ENCODE assay signal across 21 cellular contexts in the genomic region with DNA sequence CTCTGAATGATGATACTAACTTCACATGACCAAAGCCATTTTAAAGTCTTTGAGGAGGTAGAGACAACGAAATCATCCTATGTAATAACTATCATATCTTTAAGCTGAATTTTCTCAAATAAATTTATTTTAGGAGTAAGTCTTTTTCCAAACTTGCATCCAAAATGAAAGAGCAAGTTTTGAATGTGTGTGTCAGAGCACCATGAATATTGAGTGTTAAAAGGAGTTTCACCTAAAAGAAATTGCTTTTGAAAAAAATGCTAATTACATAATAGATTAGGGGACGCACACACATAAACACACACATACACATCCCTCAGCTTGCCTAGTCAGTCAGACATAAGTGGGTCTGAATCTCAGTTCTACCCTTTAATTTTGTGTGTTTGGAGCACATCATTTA. TPM values are rescaled to one million over a fixed set of nuclear protein-coding genes. Genes with fewer than 3 reads are reported as not detected.
A peak's percentile ranks its signal among the peaks of the same experiment; 100 is the strongest.
DNase-seq lines count a peak whose midpoint lies in the region; ATAC-seq and TF ChIP-seq lines count a peak whose summit lies in the region.
"Had no signal": no experiment of that assay in that cellular context is flagged by ENCODE, and none has a peak within 500 bp of the region (broad histone marks: within the 10 kb centered on the region; RNA-seq: fewer than 3 reads in every experiment).

No MANE protein-coding gene starts in this region.

- H3K4me2 ChIP-seq in GM23338: no peak overlapping the region

- H3F3A ChIP-seq in GM23338 (replicated peaks; ENCODE audit: low read depth): no peaks in the 10 kb centered on the region

- CTCF ChIA-PET in WTC11 (lab: Charles Lee): interaction anchor here (1.3 kb wide), 1 partner anchor 13 kb away, joined by 4 read pairs; no protein-coding TSS in a partner anchor

- H3K9me3 Mint-ChIP-seq in GM23338: no peaks in the 10 kb centered on the region
- H3K9me3 Mint-ChIP-seq in WTC11: no peaks in the 10 kb centered on the region
- H3K9me3 Mint-ChIP-seq: CD4-positive, CD25-positive, alpha-beta regulatory T cell had no signal

- 0 out of 2 replicates have a peak overlapping the region, but pooled peaks have one; percentile 76 for H3K27ac ChIP-seq in GM23338 (ENCODE audit: low read depth)
- H3K27ac ChIP-seq in substantia nigra (ENCODE audit: low read depth, low read length, poor library complexity, severe bottlenecking): peak overlapping the region; percentile 10

- DNase-seq in GM23338 (ENCODE audit: low spot score): no peak
- DNase-seq in WTC11 (ENCODE audit: low spot score): no peak
- peak; percentile 22 for DNase-seq in medulla oblongata (ENCODE audit: extremely low spot score)
- no peak for DNase-seq in substantia nigra (lab: John Stamatoyannopoulos, UW)
- DNase-seq in activated naive CD4-positive, alpha-beta T cell treated with Interleukin-2 at 50 U/mL for 16 hours: no peak
- DNase-seq in NCI-H187 treated with DMSO at 0.1 percent for 48 hours (lab: John Stamatoyannopoulos, UW): no peak
- DNase-seq: CD4-positive, CD25-positive, alpha-beta regulatory T cell; COR-L47; DND-41; MM.1S; NCI-H1048; NCI-H1417 treated with DMSO at 0.1 percent for 48 hours; NCI-H187; NCI-H2227 treated with DMSO at 0.1 percent for 48 hours; NCI-H510A; NCI-H82; OCI-M1; SJCRH30 had no signal

- no peaks in the 10 kb centered on the region for H3K9me2 ChIP-seq in GM23338 (ENCODE audit: insufficient read depth)

- POLR2A ChIA-PET in WTC11 (lab: Charles Lee): no interaction called here

- TF ChIP-seq CTCF in GM23338 (conservative IDR thresholded peaks at IDR 0.05; ENCODE audit: low read depth in 2 of 2) (no peak), WTC11 (IDR thresholded peaks at IDR 0.05) (no peak)

- peaks cover 20% of the 10 kb centered on the region for H3K79me2 ChIP-seq in GM23338 (replicated peaks; ENCODE audit: insufficient read depth)

- H3K4me3 ChIP-seq in GM23338: no peak overlapping the region
- H3K4me3 ChIP-seq: K562, SJCRH30 had no signal

- ATAC-seq in GM23338: no peak
- no peak for ATAC-seq in WTC11
- ATAC-seq in HG02973 (IDR thresholded peaks at IDR 0.05; ENCODE audit: unreplicated experiment): no peak
- ATAC-seq: HCT116, K562 had no signal

- H4K20me1 ChIP-seq in GM23338 (replicated peaks; ENCODE audit: insufficient read depth): no peaks in the 10 kb centered on the region

- H3K4me1 ChIP-seq in GM23338 (ENCODE audit: insufficient read depth): peaks cover 33% of the 10 kb centered on the region

- no peak overlapping the region for H3K4me3 Mint-ChIP-seq in GM23338
- H3K4me3 Mint-ChIP-seq in WTC11: no peak overlapping the region
- H3K4me3 Mint-ChIP-seq: CD4-positive, CD25-positive, alpha-beta regulatory T cell had no signal

- H2AFZ ChIP-seq in GM23338: no peak overlapping the region

- H3K36me3 Mint-ChIP-seq in GM23338 (ENCODE audit: low read depth) (no peaks in the 10 kb centered on the region), WTC11 (no peaks in the 10 kb centered on the region)
- H3K36me3 Mint-ChIP-seq: CD4-positive, CD25-positive, alpha-beta regulatory T cell had no signal

- H3K27me3 Mint-ChIP-seq in GM23338 (ENCODE audit: insufficient read depth, low read depth, poor library complexity) (peaks cover 3% of the 10 kb centered on the region), WTC11 (ENCODE audit: low read depth) (no peaks in the 10 kb centered on the region)

- no peaks in the 10 kb centered on the region for H3K36me3 ChIP-seq in GM23338 (ENCODE audit: insufficient read depth)
- H3K36me3 ChIP-seq: SJCRH30 had no signal

- H3K27ac Mint-ChIP-seq in GM23338: no peak overlapping the region
- H3K27ac Mint-ChIP-seq in WTC11: peak overlapping the region; percentile 6; the same call in 1 of the 2 replicates
- H3K27ac Mint-ChIP-seq: CD4-positive, CD25-positive, alpha-beta regulatory T cell had no signal

- H3K4me1 Mint-ChIP-seq in GM23338 (peaks cover 20% of the 10 kb centered on the region), WTC11 (peaks cover 13% of the 10 kb centered on the region)
- H3K4me1 Mint-ChIP-seq: CD4-positive, CD25-positive, alpha-beta regulatory T cell had no signal

- no peaks in the 10 kb centered on the region for H3K27me3 ChIP-seq in GM23338 (ENCODE audit: insufficient read depth)
- H3K27me3 ChIP-seq: SJCRH30 had no signal

TF ChIP-seq in WTC11, 78 proteins besides CTCF, POLR2A, EP300 and RAD21 (continues in another document):
- TF ChIP-seq FOXP1 (CRISPR knock-in tag; IDR thresholded peaks at IDR 0.05; ENCODE audit: borderline replicate concordance) (no peak), ATF6 (CRISPR knock-in tag; IDR thresholded peaks at IDR 0.05) (no peak), SP1 (CRISPR knock-in tag; conservative IDR thresholded peaks at IDR 0.05) (no peak), NR3C1 (CRISPR knock-in tag; conservative IDR thresholded peaks at IDR 0.05; ENCODE audit: low read depth) (no peak), NFATC4 (CRISPR knock-in tag; IDR thresholded peaks at IDR 0.05) (no peak), PREB (CRISPR knock-in tag; IDR thresholded peaks at IDR 0.05; ENCODE audit: borderline replicate concordance) (no peak)
- TF ChIP-seq, protein P1, sequence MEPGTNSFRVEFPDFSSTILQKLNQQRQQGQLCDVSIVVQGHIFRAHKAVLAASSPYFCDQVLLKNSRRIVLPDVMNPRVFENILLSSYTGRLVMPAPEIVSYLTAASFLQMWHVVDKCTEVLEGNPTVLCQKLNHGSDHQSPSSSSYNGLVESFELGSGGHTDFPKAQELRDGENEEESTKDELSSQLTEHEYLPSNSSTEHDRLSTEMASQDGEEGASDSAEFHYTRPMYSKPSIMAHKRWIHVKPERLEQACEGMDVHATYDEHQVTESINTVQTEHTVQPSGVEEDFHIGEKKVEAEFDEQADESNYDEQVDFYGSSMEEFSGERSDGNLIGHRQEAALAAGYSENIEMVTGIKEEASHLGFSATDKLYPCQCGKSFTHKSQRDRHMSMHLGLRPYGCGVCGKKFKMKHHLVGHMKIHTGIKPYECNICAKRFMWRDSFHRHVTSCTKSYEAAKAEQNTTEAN (CRISPR knock-in tag; IDR thresholded peaks at IDR 0.05): no peak
- TF ChIP-seq, protein P2, sequence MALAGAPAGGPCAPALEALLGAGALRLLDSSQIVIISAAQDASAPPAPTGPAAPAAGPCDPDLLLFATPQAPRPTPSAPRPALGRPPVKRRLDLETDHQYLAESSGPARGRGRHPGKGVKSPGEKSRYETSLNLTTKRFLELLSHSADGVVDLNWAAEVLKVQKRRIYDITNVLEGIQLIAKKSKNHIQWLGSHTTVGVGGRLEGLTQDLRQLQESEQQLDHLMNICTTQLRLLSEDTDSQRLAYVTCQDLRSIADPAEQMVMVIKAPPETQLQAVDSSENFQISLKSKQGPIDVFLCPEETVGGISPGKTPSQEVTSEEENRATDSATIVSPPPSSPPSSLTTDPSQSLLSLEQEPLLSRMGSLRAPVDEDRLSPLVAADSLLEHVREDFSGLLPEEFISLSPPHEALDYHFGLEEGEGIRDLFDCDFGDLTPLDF (CRISPR knock-in tag; IDR thresholded peaks at IDR 0.05): no peak
- TF ChIP-seq, protein P3, sequence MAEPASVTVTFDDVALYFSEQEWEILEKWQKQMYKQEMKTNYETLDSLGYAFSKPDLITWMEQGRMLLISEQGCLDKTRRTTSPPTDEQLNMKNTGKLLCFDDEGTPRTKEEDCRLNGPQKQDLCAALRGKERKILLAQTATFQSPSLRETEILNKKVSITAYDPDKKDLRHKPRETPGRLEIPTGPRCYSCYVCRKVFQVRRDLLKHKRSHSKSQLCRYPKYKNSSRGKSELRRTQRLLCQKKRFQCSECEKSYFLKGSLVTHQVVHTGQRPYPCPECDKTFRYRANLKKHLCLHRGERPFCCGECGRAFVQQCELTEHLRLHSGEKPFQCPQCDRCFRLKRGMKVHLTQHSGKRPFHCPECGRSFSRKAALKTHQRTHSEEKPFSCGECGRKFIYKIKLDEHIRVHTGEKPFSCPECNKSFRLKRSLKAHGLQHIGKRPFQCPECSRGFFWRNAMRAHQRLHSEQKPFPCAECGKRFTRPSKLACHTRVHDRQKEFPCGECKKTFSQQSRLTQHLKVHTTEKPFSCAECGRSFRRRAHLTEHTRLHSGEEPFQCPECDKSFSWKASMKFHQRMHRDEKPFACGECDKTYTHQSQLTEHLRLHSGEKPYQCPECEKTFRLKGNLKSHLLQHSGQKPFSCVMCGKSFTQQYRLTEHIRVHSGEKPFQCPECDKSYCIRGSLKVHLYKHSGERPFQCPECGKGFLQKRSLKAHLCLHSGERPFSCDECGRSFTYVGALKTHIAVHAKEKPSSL (CRISPR knock-in tag; conservative IDR thresholded peaks at IDR 0.05): no peak

RNA-seq across cellular contexts. Expression of gene ANK2, which starts 1.9 kb away (rescaled TPM):
- 23.8 and 40.4 TPM in 2 replicates for total RNA-seq in GM23338 (2014; rRNA removed; shearing (Covaris generic))
- 7.3 and 7.7 TPM in 2 replicates for polyA plus RNA-seq in GM23338 (2016; fragmentation: Nextera tagmentation; extraction: Ambion mirVana)
- total RNA-seq in WTC11 (2021): 27.9 to 33.7 TPM (median 30.8 TPM) in 3 replicates
- total RNA-seq: CD4-positive, CD25-positive, alpha-beta regulatory T cell had no signal
- polyA plus RNA-seq: CD4-positive, CD25-positive, alpha-beta regulatory T cell; K562 had no signal
